Comparison of ENCODE assay signal across 7 cellular contexts in the genomic region with DNA sequence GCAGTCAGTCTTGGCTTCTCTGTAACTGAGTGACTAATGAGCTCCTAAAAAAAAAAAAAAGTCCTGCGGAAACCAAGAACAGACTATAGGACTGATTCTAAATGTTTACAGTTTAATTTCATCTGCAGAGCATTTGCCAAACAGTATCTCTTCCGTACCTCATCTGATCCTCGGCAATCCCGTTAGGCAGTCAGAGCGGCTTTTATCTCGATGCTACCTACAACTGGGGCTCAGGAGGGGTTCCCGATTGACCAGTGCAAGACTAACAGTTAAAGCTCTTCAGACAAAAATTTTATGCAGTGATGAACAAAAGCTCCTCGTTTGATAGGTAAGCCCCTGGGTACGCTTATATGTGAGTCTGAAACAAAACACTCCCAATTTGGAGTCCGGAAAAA. TPM values are rescaled to one million over a fixed set of nuclear protein-coding genes. Genes with fewer than 3 reads are reported as not detected.
DNase-seq lines count a peak whose midpoint lies in the region; TF ChIP-seq lines count a peak whose summit lies in the region.

No MANE protein-coding gene starts in this region.

- H4K91ac ChIP-seq in H9 (ENCODE audit: insufficient read length, low read depth, low read length), result no peak overlapping the region

- H2AK5ac ChIP-seq in H9 (ENCODE audit: insufficient read length, low read length), result no peak overlapping the region

- H3K4me1 Mint-ChIP-seq in H9, result peaks cover 34 to 40% of the 10 kb centered on the region in 2 experiments
- peaks cover 54% of the 10 kb centered on the region for H3K4me1 Mint-ChIP-seq in chondrocyte (ENCODE audit: low read depth)

- no peak overlapping the region for H2BK20ac ChIP-seq in H9 (ENCODE audit: low read depth, low read length, poor library complexity, severe bottlenecking)

- no peak overlapping the region for H2BK120ac ChIP-seq in H9 (ENCODE audit: low read depth, low read length, poor library complexity, severe bottlenecking)

- H3K4ac ChIP-seq in H9 (ENCODE audit: low read depth, low read length), result no peak overlapping the region; the same call in 1 of the 2 replicates

- H2BK12ac ChIP-seq in H9 (ENCODE audit: insufficient read length, low read depth, low read length), result no peak overlapping the region

- H3K36me3 ChIP-seq in GM06990 (ENCODE audit: control insufficient read depth, insufficient read depth, low read length) (no peaks in the 10 kb centered on the region), mucosa of stomach (ENCODE audit: control insufficient read depth, insufficient read depth, low read length) (no peaks in the 10 kb centered on the region)

- H3K36me3 Mint-ChIP-seq in H9 (ENCODE audit: insufficient read depth in 1 of 3, low read depth in 3 of 3) (no peaks in the 10 kb centered on the region; a peak in 1 of 7 replicates), chondrocyte (ENCODE audit: low read depth) (no peaks in the 10 kb centered on the region)

- peak overlapping the region; percentile 99 to 100 (median 99) for H3K27ac Mint-ChIP-seq in H9
- H3K27ac Mint-ChIP-seq in chondrocyte (ENCODE audit: unreplicated experiment), result peak overlapping the region; percentile 99

- no CpG with 5 or more reads among the region's 10 CpGs for WGBS in H9 (ENCODE audit: extremely low coverage, insufficient read length, low lambda C conversion rate)

- no peak for TF ChIP-seq CTCF in GM06990 (IDR thresholded peaks at IDR 0.05; ENCODE audit: insufficient read depth, low read length, poor library complexity, severe bottlenecking)
- TF ChIP-seq CTCF in H9 (conservative IDR thresholded peaks at IDR 0.05), result no peak
- peak; percentile 10 for TF ChIP-seq CTCF in chondrocyte (IDR thresholded peaks at IDR 0.05)

- no peak overlapping the region for H3K56ac ChIP-seq in H9 (ENCODE audit: insufficient read length, low read depth, low read length)

- peak overlapping the region; percentile 84 for H3K18ac ChIP-seq in H9 (ENCODE audit: insufficient read length, low read depth, low read length)

- H3K4me3 ChIP-seq in GM06990 (replicated peaks; ENCODE audit: low read depth, low read length), result peak overlapping the region; percentile 86
- peak overlapping the region; percentile 68 for H3K4me3 ChIP-seq in mucosa of stomach (ENCODE audit: low read length)

- H3K4me2 ChIP-seq in H9 (ENCODE audit: insufficient read depth, insufficient read length, low read length), result peak overlapping the region; percentile 77

- H3K4me3 Mint-ChIP-seq in H9, result peak overlapping the region; percentile 97 to 99
- peak overlapping the region; percentile 95 for H3K4me3 Mint-ChIP-seq in chondrocyte (ENCODE audit: unreplicated experiment)

- no peak overlapping the region for H2BK5ac ChIP-seq in H9 (ENCODE audit: insufficient read length, low read length)

- H3K4me1 ChIP-seq in H9 (ENCODE audit: insufficient read depth, low read length), result no peaks in the 10 kb centered on the region
- H3K4me1 ChIP-seq in mucosa of stomach (ENCODE audit: control insufficient read depth, insufficient read depth, low read length), result no peaks in the 10 kb centered on the region

- H2BK15ac ChIP-seq in H9 (ENCODE audit: low read depth, low read length), result no peak overlapping the region

- H3K9ac ChIP-seq in H9 (ENCODE audit: extremely low read depth, insufficient read length, low read length) (peak overlapping the region; percentile 83), mucosa of stomach (ENCODE audit: low read length) (peak overlapping the region; percentile 77)

- H3K23me2 ChIP-seq in H9 (ENCODE audit: insufficient read length, low read depth, low read length, poor library complexity, severe bottlenecking), result peaks cover 7% of the 10 kb centered on the region

- DNase-seq in GM06990 (ENCODE audit: extremely low read depth, insufficient read length), result no peak
- DNase-seq in H9, result no peak
- DNase-seq in OCI-M1 (lab: John Stamatoyannopoulos, UW), result peak; percentile 77
- no peak for DNase-seq in chondrocyte (ENCODE audit: low spot score)
- no peak for DNase-seq in kidney tubule cell (ENCODE audit: low spot score)
- DNase-seq in AG20443 (ENCODE audit: low spot score), result no peak

- H3K9me3 ChIP-seq in H9 (ENCODE audit: control insufficient read depth, low read depth, low read length) (no peaks in the 10 kb centered on the region), mucosa of stomach (ENCODE audit: control insufficient read depth, low read length) (no peaks in the 10 kb centered on the region)

- no peak overlapping the region for H4K8ac ChIP-seq in H9 (replicated peaks; ENCODE audit: insufficient read length, low read depth, low read length)

- H3K9me3 Mint-ChIP-seq in H9 (no peaks in the 10 kb centered on the region), chondrocyte (ENCODE audit: low read depth) (no peaks in the 10 kb centered on the region)

- no peak overlapping the region for H3T11ph ChIP-seq in H9 (ENCODE audit: low read length)

- peak overlapping the region; percentile 72; the same call in 1 of the 2 replicates for H3K14ac ChIP-seq in H9 (ENCODE audit: insufficient read depth, low read length)

- peaks cover 6% of the 10 kb centered on the region; the same call in 1 of the 2 replicates for H3K79me2 ChIP-seq in H9 (ENCODE audit: insufficient read depth, low read length)

- H4K5ac ChIP-seq in H9 (ENCODE audit: insufficient read length, low read depth, low read length), result no peak overlapping the region

- no peak overlapping the region for H3K27ac ChIP-seq in H9 (ENCODE audit: insufficient read length, low read depth, low read length)

- H3K79me1 ChIP-seq in H9 (ENCODE audit: insufficient read depth, low read depth, low read length, poor library complexity, severe bottlenecking), result peaks cover 3% of the 10 kb centered on the region

- H2AFZ ChIP-seq in H9 (ENCODE audit: low read length), result no peak overlapping the region

- H3K27me3 Mint-ChIP-seq in H9 (ENCODE audit: low read depth) (no peaks in the 10 kb centered on the region), chondrocyte (ENCODE audit: low read depth) (no peaks in the 10 kb centered on the region)

- no peak overlapping the region for H3K23ac ChIP-seq in H9 (ENCODE audit: insufficient read length, low read depth, low read length)

- H3K27me3 ChIP-seq in GM06990 (replicated peaks; ENCODE audit: control insufficient read depth, insufficient read depth, low read length) (no peaks in the 10 kb centered on the region), H9 (ENCODE audit: insufficient read depth, low read length) (no peaks in the 10 kb centered on the region), mucosa of stomach (ENCODE audit: control insufficient read depth, insufficient read depth, low read length) (no peaks in the 10 kb centered on the region)

- no peaks in the 10 kb centered on the region for H4K20me1 ChIP-seq in H9 (ENCODE audit: control insufficient read depth, insufficient read depth, insufficient read length)

RNA-seq across cellular contexts. Expression of a gene that starts 0.6 kb away (rescaled TPM):
- total RNA-seq in H9 (2021) (25.3 and 25.9 TPM in 2 replicates), chondrocyte (2.6 to 3.0 TPM (median 2.9 TPM) in 3 replicates)

RNA-seq across cellular contexts. Expression of a gene that starts 0.9 kb away (rescaled TPM):
- 9.1 and 9.9 TPM in 2 replicates for total RNA-seq in H9 (2021)
- total RNA-seq in chondrocyte, result 10.3 to 12.8 TPM (median 10.3 TPM) in 3 replicates
